Comparison of ENCODE assay signal across 8 cellular contexts in genomic region chr15:29103825-29104565, GRCh38.
DNase-seq lines count a peak whose midpoint lies in the region; ATAC-seq lines count a peak whose summit lies in the region.

No MANE protein-coding gene starts in this region.

- H3K27ac Mint-ChIP-seq in central memory CD8-positive, alpha-beta T cell (ENCODE audit: low read depth) = peak overlapping the region; percentile 16

- H3K9me3 Mint-ChIP-seq in central memory CD8-positive, alpha-beta T cell = no peaks in the 10 kb centered on the region

- H3K27me3 Mint-ChIP-seq in central memory CD8-positive, alpha-beta T cell = no peaks in the 10 kb centered on the region

- peak; percentile 78 for DNase-seq in EL
- peak; percentile 68 for DNase-seq in activated CD4-positive, CD25-positive, alpha-beta regulatory T cell treated with anti-CD3 and anti-CD28 coated beads, Interleukin-2, amount 50 U/mL, for 72 hours
- DNase-seq in central memory CD8-positive, alpha-beta T cell (ENCODE audit: low spot score in 2 of 2) = no peak
- peak; percentile 39 to 63 for DNase-seq in left colon
- DNase-seq in stimulated activated CD4-positive, alpha-beta T cell treated with anti-CD3 and anti-CD28 coated beads, Interleukin-4, amount 100 ng/mL, for 1 hour = peak; percentile 66
- no peak for DNase-seq in NCI-H1092 (lab: John Stamatoyannopoulos, UW)

- ATAC-seq in HG03354 (IDR thresholded peaks at IDR 0.05; ENCODE audit: poor library complexity, severe bottlenecking, unreplicated experiment) (peak; percentile 66), left colon (peak; percentile 88), GM18873 (IDR thresholded peaks at IDR 0.05; ENCODE audit: low FRiP score, unreplicated experiment) (no peak)
- peak; percentile 59 for ATAC-seq in central memory CD8-positive, alpha-beta T cell (replicated peaks; ENCODE audit: extremely low read depth, poor library complexity, severe bottlenecking)

- H3K4me3 Mint-ChIP-seq in central memory CD8-positive, alpha-beta T cell = no peak overlapping the region

- peaks cover 15% of the 10 kb centered on the region for H3K36me3 Mint-ChIP-seq in central memory CD8-positive, alpha-beta T cell (ENCODE audit: insufficient read depth)

- intact Hi-C loops in left colon (cut with DNase I, micrococcal nuclease) = no loop called here

- H3K4me1 Mint-ChIP-seq in central memory CD8-positive, alpha-beta T cell = no peaks in the 10 kb centered on the region

Comparison
In these comparisons a context has a peak if more than half of its experiments do, and no peak if none do; other contexts are left out.
1. DNase-seq: peak in EL (single experiment), activated CD4-positive, CD25-positive, alpha-beta regulatory T cell treated with anti-CD3 and anti-CD28 coated beads, Interleukin-2, amount 50 U/mL, for 72 hours (single experiment), left colon (2 of 2) and stimulated activated CD4-positive, alpha-beta T cell treated with anti-CD3 and anti-CD28 coated beads, Interleukin-4, amount 100 ng/mL, for 1 hour (single experiment); none in central memory CD8-positive, alpha-beta T cell (0 of 2) and NCI-H1092 (single experiment).